1 cellular context compared by ENCODE assay signal in genomic region chr10:4819707-4820106, GRCh38.
TF ChIP-seq lines count a peak whose summit lies in the region.

No MANE protein-coding gene starts in this region.

TF ChIP-seq in K562, 482 proteins besides CTCF, POLR2A, EP300 and RAD21 (continued from another document and continues in another):
- TF ChIP-seq MAX (CRISPR knock-in tag; IDR thresholded peaks at IDR 0.05) (no peak), ZNF740 (CRISPR knock-in tag; IDR thresholded peaks at IDR 0.05) (no peak), ZNF740 (tag; IDR thresholded peaks at IDR 0.05) (no peak), MBD2 (IDR thresholded peaks at IDR 0.05; ENCODE audit: borderline replicate concordance, low read depth) (no peak), NR2C1 (IDR thresholded peaks at IDR 0.05) (no peak), NR2C1 (tag; IDR thresholded peaks at IDR 0.05) (no peak), SMAD2 (IDR thresholded peaks at IDR 0.05; ENCODE audit: low read depth, low read length) (no peak), ETS2 (tag; IDR thresholded peaks at IDR 0.05; ENCODE audit: borderline replicate concordance, poor library complexity, severe bottlenecking) (no peak), ZBTB49 (CRISPR knock-in tag; IDR thresholded peaks at IDR 0.05; ENCODE audit: borderline replicate concordance) (no peak), MEF2A (IDR thresholded peaks at IDR 0.05; ENCODE audit: control insufficient read depth, low read depth, low read length) (no peak), NFIC (IDR thresholded peaks at IDR 0.05) (no peak), DPF2 (IDR thresholded peaks at IDR 0.05) (no peak), HNRNPLL (IDR thresholded peaks at IDR 0.05; ENCODE audit: low read depth, low read length, poor library complexity, severe bottlenecking) (no peak), TFAM (CRISPR knock-in tag; conservative IDR thresholded peaks at IDR 0.05) (no peak), MCM7 (IDR thresholded peaks at IDR 0.05) (no peak), E4F1 (CRISPR knock-in tag; IDR thresholded peaks at IDR 0.05; ENCODE audit: borderline replicate concordance) (no peak), ZBED1 (IDR thresholded peaks at IDR 0.05) (no peak), ELK3 (CRISPR knock-in tag; IDR thresholded peaks at IDR 0.05) (no peak), TBP (optimal IDR thresholded peaks at IDR 0.05; ENCODE audit: low read depth, low read length) (no peak), PHF20 (IDR thresholded peaks at IDR 0.05; ENCODE audit: partially characterized antibody) (no peak), ZNF175 (CRISPR knock-in tag; IDR thresholded peaks at IDR 0.05; ENCODE audit: low read depth) (no peak), XRCC3 (IDR thresholded peaks at IDR 0.05) (no peak), U2AF1 (optimal IDR thresholded peaks at IDR 0.05; ENCODE audit: low read depth, low read length) (no peak), MTF1 (CRISPR knock-in tag; IDR thresholded peaks at IDR 0.05; ENCODE audit: borderline replicate concordance) (no peak), MAZ (CRISPR knock-in tag; conservative IDR thresholded peaks at IDR 0.05 in 1 of 2, IDR thresholded peaks at IDR 0.05 in 1 of 2) (no peak), HDGF (IDR thresholded peaks at IDR 0.05) (no peak), STAT6 (CRISPR knock-in tag; IDR thresholded peaks at IDR 0.05) (no peak), ELK1 (CRISPR knock-in tag; IDR thresholded peaks at IDR 0.05) (no peak), ERF (CRISPR knock-in tag; IDR thresholded peaks at IDR 0.05) (no peak), CBFB (CRISPR knock-in tag; IDR thresholded peaks at IDR 0.05) (no peak), RBM39 (optimal IDR thresholded peaks at IDR 0.05; ENCODE audit: low read depth, low read length) (no peak), FOXJ3 (CRISPR knock-in tag; IDR thresholded peaks at IDR 0.05) (no peak), TEAD4 (IDR thresholded peaks at IDR 0.05; ENCODE audit: low read length) (peak; percentile 84), TEAD4 (CRISPR knock-in tag; IDR thresholded peaks at IDR 0.05; ENCODE audit: borderline replicate concordance) (no peak), RCOR1 (IDR thresholded peaks at IDR 0.05; ENCODE audit: borderline replicate concordance in 1 of 2, low read depth in 2 of 2, low read length in 2 of 2) (peak in 1 of 2 experiments; percentile 72; a peak in 2 of 4 replicates), NCOA6 (IDR thresholded peaks at IDR 0.05) (no peak), CREB3L1 (IDR thresholded peaks at IDR 0.05; ENCODE audit: borderline replicate concordance, low read depth) (no peak), ZNF146 (CRISPR knock-in tag; IDR thresholded peaks at IDR 0.05; ENCODE audit: unreplicated experiment) (no peak), ZFP30 (CRISPR knock-in tag; IDR thresholded peaks at IDR 0.05; ENCODE audit: borderline replicate concordance) (no peak), RFX1 (IDR thresholded peaks at IDR 0.05) (no peak), ZNF316 (IDR thresholded peaks at IDR 0.05) (no peak), ZNF165 (CRISPR knock-in tag; IDR thresholded peaks at IDR 0.05; ENCODE audit: borderline replicate concordance) (no peak), SAP30 (IDR thresholded peaks at IDR 0.05; ENCODE audit: borderline replicate concordance, insufficient read depth, low read depth, low read length, poor library complexity, severe bottlenecking) (no peak), NONO (IDR thresholded peaks at IDR 0.05; ENCODE audit: low read depth in 2 of 2, low read length in 1 of 2) (no peak), MYNN (IDR thresholded peaks at IDR 0.05) (no peak), MYNN (CRISPR knock-in tag; IDR thresholded peaks at IDR 0.05) (no peak), RBBP5 (IDR thresholded peaks at IDR 0.05; ENCODE audit: borderline replicate concordance, insufficient read depth, low read length, poor library complexity, severe bottlenecking) (no peak), KDM1A (IDR thresholded peaks at IDR 0.05) (peak; percentile 38 to 60; a peak in 3 of 4 replicates), PREB (CRISPR knock-in tag; IDR thresholded peaks at IDR 0.05) (no peak), ADNP (tag; IDR thresholded peaks at IDR 0.05) (no peak), ZNF780A (CRISPR knock-in tag; IDR thresholded peaks at IDR 0.05) (no peak), SPI1 (IDR thresholded peaks at IDR 0.05; ENCODE audit: borderline replicate concordance, low read depth, low read length) (no peak), TCF15 (CRISPR knock-in tag; IDR thresholded peaks at IDR 0.05) (no peak), VEZF1 (CRISPR knock-in tag; IDR thresholded peaks at IDR 0.05) (0 out of 2 replicates have a peak, but pooled peaks have one; percentile 28), TCF7L2 (IDR thresholded peaks at IDR 0.05; ENCODE audit: low read depth, low read length) (no peak), CBFA2T3 (IDR thresholded peaks at IDR 0.05) (peak; percentile 75), FOXJ2 (tag; IDR thresholded peaks at IDR 0.05) (no peak), EP400 (IDR thresholded peaks at IDR 0.05) (peak; percentile 19; the same call in 1 of the 2 replicates), ARHGAP35 (IDR thresholded peaks at IDR 0.05; ENCODE audit: partially characterized antibody) (no peak), ZNF445 (CRISPR knock-in tag; IDR thresholded peaks at IDR 0.05; ENCODE audit: low read depth) (no peak)
